In genomic region chr14:77067632-77068514, GRCh38 we compare ENCODE assay signal across 8 cellular contexts. TPM values are rescaled to one million over a fixed set of nuclear protein-coding genes. Genes with fewer than 3 reads are reported as not detected.
DNase-seq lines count a peak whose midpoint lies in the region; ATAC-seq and TF ChIP-seq lines count a peak whose summit lies in the region.

No MANE protein-coding gene starts in this region.

- TF ChIP-seq CTCF in foreskin fibroblast (IDR thresholded peaks at IDR 0.05; ENCODE audit: low read depth, low read length) (peak; percentile 88), ovary (IDR thresholded peaks at IDR 0.05) (peak; percentile 63 to 75 (median 73)), vagina (IDR thresholded peaks at IDR 0.05) (peak; percentile 73 to 93 (median 90))

- H3K27ac ChIP-seq in ovary (no peak overlapping the region), vagina (peak overlapping the region; percentile 71)

- ATAC-seq in GM18870 (IDR thresholded peaks at IDR 0.05; ENCODE audit: unreplicated experiment), result no peak

- intact Hi-C loops in ovary (cut with DNase I), result loop anchor here (2.0 to 5.0 kb wide), 4 partner anchors 151 to 196 kb away; no protein-coding TSS in a partner anchor
- intact Hi-C loops in vagina (cut with DNase I), result loop anchor here (5.0 kb wide), 1 partner anchor 191 kb away; no protein-coding TSS in a partner anchor

- no peak for TF ChIP-seq POLR2A in ovary (IDR thresholded peaks at IDR 0.05)
- TF ChIP-seq POLR2A in vagina (IDR thresholded peaks at IDR 0.05), result no peak

- DNase-seq in GM03348 (ENCODE audit: low spot score) (peak; percentile 87), Kasumi-1 (lab: John Stamatoyannopoulos, UW) (peak; percentile 59 to 64), RPMI7951 (ENCODE audit: low read depth) (peak; percentile 60), foreskin fibroblast (peak; percentile 60 to 89), ovary (peak; percentile 61 to 80 (median 73)), vagina (ENCODE audit: extremely low spot score in 2 of 2) (peak in 1 of 2 donors; percentile 67)
- DNase-seq in activated T-helper 9 cell treated with anti-CD3 and anti-CD28 coated beads, Interleukin-2, amount 50 U/mL, for 16 hours (ENCODE audit: low read depth), result peak; percentile 33

- no peak for TF ChIP-seq EP300 in ovary (IDR thresholded peaks at IDR 0.05)

- H3K36me3 ChIP-seq in ovary, result no peaks in the 10 kb centered on the region
- no peaks in the 10 kb centered on the region for H3K36me3 ChIP-seq in vagina

- H3K27me3 ChIP-seq in ovary (no peaks in the 10 kb centered on the region), vagina (no peaks in the 10 kb centered on the region)

- no peak overlapping the region for H3K4me3 ChIP-seq in foreskin fibroblast (ENCODE audit: low read depth in 1 of 2, low read length in 2 of 2)
- H3K4me3 ChIP-seq in ovary, result no peak overlapping the region
- H3K4me3 ChIP-seq in vagina, result no peak overlapping the region

- H3K9me3 ChIP-seq in ovary (no peaks in the 10 kb centered on the region), vagina (no peaks in the 10 kb centered on the region)

- WGBS in ovary, 3 donors, result 47 to 50% (median 49%) methylated on average over 11 of the region's 11 CpGs

- H3K4me1 ChIP-seq in ovary (ENCODE audit: insufficient read depth) (peaks cover 1% of the 10 kb centered on the region), vagina (peaks cover 14% of the 10 kb centered on the region)

RNA-seq across cellular contexts. Expression of gene CIPC, which starts 30.2 kb away (rescaled TPM):
- 11.1 and 12.0 TPM in 2 replicates for total RNA-seq in RPMI7951 (2014; rRNA removed; shearing (Covaris generic))
- total RNA-seq in ovary (10 to 100 TPM; 13.7 to 32.4 (median 22.2) TPM), vagina (43.2 TPM)
- 10 to 100 TPM in 1 of 2 donors, 1 to 10 TPM in 1; 7.0 to 10.4 TPM for polyA plus RNA-seq in ovary

RNA-seq across cellular contexts. Expression of gene IRF2BPL, which starts 39.4 kb away (rescaled TPM):
- 16.6 and 23.2 TPM in 2 replicates for total RNA-seq in RPMI7951 (2014; rRNA removed; shearing (Covaris generic))
- total RNA-seq in ovary, result 100 to 1,000 TPM in 2 of 7 donors, 10 to 100 TPM in 5; 52.2 to 126 (median 78.4) TPM
- polyA plus RNA-seq in ovary, result 10 to 100 TPM; 14.1 to 35.0 TPM
- total RNA-seq in vagina, result 51.1 TPM
